In the genomic region with DNA sequence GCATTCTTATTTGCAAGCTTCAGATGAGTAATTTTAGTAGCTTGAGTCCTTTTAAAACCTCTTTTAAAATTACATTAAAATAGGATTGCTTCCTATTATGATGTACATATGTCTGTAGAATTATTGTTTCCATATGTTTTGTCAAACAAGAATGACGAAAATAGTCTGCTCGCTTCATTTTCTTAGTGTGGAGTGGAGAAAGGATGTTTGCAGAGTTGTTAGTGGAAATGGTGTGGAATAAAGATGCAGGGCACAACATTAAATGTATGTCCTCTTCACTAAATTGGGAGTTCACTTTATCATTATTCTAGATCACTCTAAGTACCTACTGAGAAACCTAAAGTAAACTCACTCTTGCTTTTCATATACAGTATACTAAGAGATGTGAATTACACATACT, we compare ENCODE assay signal across 15 cellular contexts. TPM values are rescaled to one million over a fixed set of nuclear protein-coding genes. Genes with fewer than 3 reads are reported as not detected.
A peak's percentile ranks its signal among the peaks of the same experiment; 100 is the strongest.
DNase-seq lines count a peak whose midpoint lies in the region; ATAC-seq, FAIRE-seq and TF ChIP-seq lines count a peak whose summit lies in the region.
"Had no signal": no experiment of that assay in that cellular context is flagged by ENCODE, and none has a peak within 500 bp of the region (broad histone marks: within the 10 kb centered on the region; RNA-seq: fewer than 3 reads in every experiment).

No MANE protein-coding gene starts in this region.

- peaks cover 5% of the 10 kb centered on the region for H3K36me3 Mint-ChIP-seq in activated CD8-positive, alpha-beta memory T cell treated with anti-CD3 and anti-CD28 coated beads, Interleukin-2, amount 10 ng/mL, durations not matched to agents 7 days and 5 days

- H4K20me1 ChIP-seq in endothelial cell of umbilical vein (replicated peaks; ENCODE audit: control insufficient read depth, extremely low read depth, insufficient read depth, low read length), result peaks cover 6% of the 10 kb centered on the region

- H3K4me2 ChIP-seq in endothelial cell of umbilical vein (ENCODE audit: insufficient read depth, low read length), result peak overlapping the region; percentile 99

- TF ChIP-seq POLR2A in endothelial cell of umbilical vein (IDR thresholded peaks at IDR 0.05; ENCODE audit: low read depth, low read length), result no peak

- H3K27me3 ChIP-seq in right cardiac atrium (ENCODE audit: control insufficient read depth, insufficient read depth) (no peaks in the 10 kb centered on the region), endothelial cell of umbilical vein (ENCODE audit: control insufficient read depth in 2 of 2, insufficient read depth in 2 of 2, low read length in 2 of 2) (no peaks in the 10 kb centered on the region), pancreas (no peaks in the 10 kb centered on the region), aorta (ENCODE audit: control insufficient read depth in 1 of 2, insufficient read depth in 2 of 2, low read length in 1 of 2) (no peaks in the 10 kb centered on the region)

- 65% methylated on average over 2 of the region's 2 CpGs for WGBS in right cardiac atrium
- WGBS in pancreas, 2 donors, result 96 to 99% methylated on average over 2 of the region's 2 CpGs
- 39 to 42% methylated on average over 2 of the region's 2 CpGs for WGBS in aorta, 2 donors

- H3K9me3 ChIP-seq in right cardiac atrium (ENCODE audit: control insufficient read depth, low read length) (no peaks in the 10 kb centered on the region), endothelial cell of umbilical vein (replicated peaks; ENCODE audit: control insufficient read depth, insufficient read depth, low read length) (no peaks in the 10 kb centered on the region), pancreas (no peaks in the 10 kb centered on the region), aorta (ENCODE audit: control insufficient read depth, low read length) (no peaks in the 10 kb centered on the region)

- no TSS peak for BruUV-seq in endothelial cell of umbilical vein (replicated peaks; lab: Mats Ljungman, UMichigan)

- H3K9me1 ChIP-seq in endothelial cell of umbilical vein (replicated peaks; ENCODE audit: control insufficient read depth, extremely low read depth, insufficient read depth, low read length), result no peaks in the 10 kb centered on the region

- H3K27ac Mint-ChIP-seq in activated CD8-positive, alpha-beta memory T cell treated with anti-CD3 and anti-CD28 coated beads, Interleukin-2, amount 10 ng/mL, durations not matched to agents 7 days and 5 days, result no peak overlapping the region

- no peak overlapping the region for H3K4me3 Mint-ChIP-seq in activated CD8-positive, alpha-beta memory T cell treated with anti-CD3 and anti-CD28 coated beads, Interleukin-2, amount 10 ng/mL, durations not matched to agents 7 days and 5 days

- H3K9me3 Mint-ChIP-seq in activated CD8-positive, alpha-beta memory T cell treated with anti-CD3 and anti-CD28 coated beads, Interleukin-2, amount 10 ng/mL, durations not matched to agents 7 days and 5 days (ENCODE audit: low read depth), result no peaks in the 10 kb centered on the region

- H2AFZ ChIP-seq in endothelial cell of umbilical vein (ENCODE audit: low read depth, low read length), result no peak overlapping the region

- peaks cover 3% of the 10 kb centered on the region for H3K4me1 ChIP-seq in right cardiac atrium (ENCODE audit: control insufficient read depth, insufficient read depth, low read length)
- peaks cover 47% of the 10 kb centered on the region for H3K4me1 ChIP-seq in endothelial cell of umbilical vein (ENCODE audit: control insufficient read depth, extremely low read depth, insufficient read depth, low read length)
- H3K4me1 ChIP-seq in pancreas, result peaks cover 0 to 3% (median 0%) of the 10 kb centered on the region in 3 donors
- H3K4me1 ChIP-seq in aorta (ENCODE audit: control insufficient read depth in 1 of 2, insufficient read depth in 2 of 2, low read length in 2 of 2), result no peaks in the 10 kb centered on the region

- H3K36me3 ChIP-seq in endothelial cell of umbilical vein (ENCODE audit: control insufficient read depth in 2 of 2, extremely low read depth in 1 of 2, insufficient read depth in 2 of 2, low read length in 2 of 2), result no peaks in the 10 kb centered on the region
- H3K36me3 ChIP-seq in pancreas, result no peaks in the 10 kb centered on the region
- no peaks in the 10 kb centered on the region for H3K36me3 ChIP-seq in aorta (ENCODE audit: control insufficient read depth in 1 of 2, insufficient read depth in 2 of 2, low read length in 1 of 2)

- TF ChIP-seq CTCF in endothelial cell of umbilical vein (IDR thresholded peaks at IDR 0.05; ENCODE audit: extremely low read depth in 1 of 2, insufficient read depth in 1 of 2, low read depth in 1 of 2, low read length in 2 of 2) (no peak), pancreas (IDR thresholded peaks at IDR 0.05) (no peak), RWPE1 (conservative IDR thresholded peaks at IDR 0.05; ENCODE audit: low read depth) (no peak)

- POLR2A ChIA-PET in endothelial cell of umbilical vein (lab: Charles Lee), result interaction anchor here (1.2 to 2.4 kb wide), 2 partner anchors 164 to 165 kb away, joined by 6 to 19 read pairs; no protein-coding TSS in a partner anchor
- POLR2A ChIA-PET in RWPE1 (lab: Yijun Ruan, JAX; ENCODE audit: low non-redundant PET), result no interaction called here

- H3K27me3 Mint-ChIP-seq in activated CD8-positive, alpha-beta memory T cell treated with anti-CD3 and anti-CD28 coated beads, Interleukin-2, amount 10 ng/mL, durations not matched to agents 7 days and 5 days, result peaks cover 12% of the 10 kb centered on the region

- intact Hi-C loops in right cardiac atrium (cut with DNase I) (loop anchor here in 3 of 4 donors (10.0 kb wide), 3 partner anchors 48 to 168 kb away; no protein-coding TSS in a partner anchor), cardiac septum (cut with DNase I) (loop anchor here (2.0 kb wide), 1 partner anchor 164 kb away; no protein-coding TSS in a partner anchor), endothelial cell of umbilical vein (cut with micrococcal nuclease) (loop anchor here (2.0 kb wide), 2 partner anchors 42 to 130 kb away; no protein-coding TSS in a partner anchor), pancreas (cut with DNase I) (no loop called here), aorta (cut with DNase I) (loop anchor here (5.0 to 10.0 kb wide), 2 partner anchors 50 to 168 kb away; no protein-coding TSS in a partner anchor)

- H3K27ac ChIP-seq in right cardiac atrium (ENCODE audit: low read length) (no peak overlapping the region), endothelial cell of umbilical vein (ENCODE audit: insufficient read depth, low read depth, low read length) (peak overlapping the region; percentile 99), pancreas (peak overlapping the region in 2 of 4 donors; percentile 16 to 89), aorta (ENCODE audit: low read depth in 1 of 2, low read length in 2 of 2) (peak overlapping the region in 1 of 2 donors; percentile 94), RWPE1 (no peak overlapping the region)

- ATAC-seq in right cardiac atrium (no peak), pancreas (no peak), aorta (ENCODE audit: low FRiP score) (no peak), HG03565 (IDR thresholded peaks at IDR 0.05; ENCODE audit: unreplicated experiment) (no peak)
- no peak for ATAC-seq in activated CD8-positive, alpha-beta memory T cell treated with anti-CD3 and anti-CD28 coated beads, Interleukin-2, amount 10 ng/mL, durations not matched to agents 7 days and 5 days

- H3K4me3 ChIP-seq in right cardiac atrium (ENCODE audit: low read length) (peak overlapping the region; percentile 20), endothelial cell of umbilical vein (replicated peaks in 1 of 3; ENCODE audit: insufficient read depth in 1 of 3, low read depth in 1 of 3, low read length in 3 of 3) (peak overlapping the region in 1 of 3 experiments; percentile 91), pancreas (peak overlapping the region in 1 of 4 donors; percentile 66), aorta (ENCODE audit: low read length in 2 of 2) (peak overlapping the region; percentile 68 to 94)

- dilution Hi-C loops in endothelial cell of umbilical vein (cut with MboI; ENCODE audit: extremely low pct_ligation_motif_present, low sequenced_read_pairs), result no loop called here

- CTCF ChIA-PET in endothelial cell of umbilical vein (lab: Charles Lee) (interaction anchor here (1.0 to 1.3 kb wide), 3 partner anchors 125 to 192 kb away, joined by 3 to 4 read pairs (median 3); no protein-coding TSS in a partner anchor), RWPE1 (lab: Yijun Ruan, JAX) (no interaction called here)
- CTCF ChIA-PET in activated CD8-positive, alpha-beta memory T cell treated with anti-CD3 and anti-CD28 coated beads, Interleukin-2, amount 10 ng/mL, durations not matched to agents 7 days and 5 days (lab: Charles Lee), result interaction anchor here (0.6 to 1.3 kb wide), 2 partner anchors 9 to 44 kb away, joined by 3 read pairs; no protein-coding TSS in a partner anchor

- peaks cover 34% of the 10 kb centered on the region for H3K4me1 Mint-ChIP-seq in activated CD8-positive, alpha-beta memory T cell treated with anti-CD3 and anti-CD28 coated beads, Interleukin-2, amount 10 ng/mL, durations not matched to agents 7 days and 5 days

- DNase-seq in right cardiac atrium (no peak), cardiac septum (ENCODE audit: low spot score) (no peak), endothelial cell of umbilical vein (ENCODE audit: low read depth, low spot score) (no peak), pancreas (no peak), aorta (no peak), RWPE1 (ENCODE audit: low spot score) (no peak)
- no peak for DNase-seq in activated CD8-positive, alpha-beta memory T cell treated with anti-CD3 and anti-CD28 coated beads, Interleukin-2, amount 10 ng/mL, durations not matched to agents 7 days and 5 days
- DNase-seq: activated CD4-positive, alpha-beta T cell treated with anti-CD3 and anti-CD28 coated beads for 1 hour; AML-193; EL; mesendoderm; NCI-H510A treated with DMSO at 0.1 percent for 48 hours; SHP77 treated with DMSO at 0.1 percent for 48 hours; stimulated activated CD4-positive, alpha-beta T cell treated with anti-CD3 and anti-CD28 coated beads, Interleukin-2, amount 100 ng/mL, for 24 hours had no signal

- FAIRE-seq in endothelial cell of umbilical vein (lab: Jason Lieb, UNC) (no peak), pancreas (lab: Jason Lieb, UNC) (peak; percentile 9)

- H3K9ac ChIP-seq in endothelial cell of umbilical vein (replicated peaks; ENCODE audit: extremely low read depth, insufficient read depth, low read length), result peak overlapping the region; percentile 97

- peaks cover 38% of the 10 kb centered on the region for H3K79me2 ChIP-seq in endothelial cell of umbilical vein (ENCODE audit: control insufficient read depth, insufficient read depth, low read length)

RNA-seq across cellular contexts. Expression of a gene that starts 59.5 kb away (rescaled TPM):
- total RNA-seq in right cardiac atrium (10 to 100 TPM; 21.1 to 33.8 (median 27.7) TPM), cardiac septum (22.0 TPM), endothelial cell of umbilical vein (60.6 and 61.9 TPM in 2 replicates), pancreas (10 to 100 TPM; 14.4 to 29.9 (median 15.9) TPM), aorta (10 to 100 TPM; 21.3 to 31.0 TPM)
- polyA plus RNA-seq in right cardiac atrium (18.9 TPM), endothelial cell of umbilical vein (8.2 and 9.7 TPM in 2 replicates), pancreas (10 to 100 TPM; 15.0 to 19.7 TPM), aorta (10 to 100 TPM; 35.6 to 36.3 TPM)
- 21.4 and 22.3 TPM in 2 replicates for polyA plus RNA-seq in endothelial cell of umbilical vein (2011; cell fraction: cytosol; rRNA removed)
- 15.9 and 18.1 TPM in 2 replicates for polyA plus RNA-seq in endothelial cell of umbilical vein (2011; cell fraction: nucleus; rRNA removed)
- 31.3 and 64.7 TPM in 2 replicates for polyA plus RNA-seq in endothelial cell of umbilical vein (2012)
- polyA minus RNA-seq in endothelial cell of umbilical vein, result 6.0 and 8.6 TPM in 2 replicates
- polyA minus RNA-seq in endothelial cell of umbilical vein (2011; cell fraction: cytosol; rRNA and poly(A)+ RNA removed), result 27.2 TPM
- polyA minus RNA-seq in endothelial cell of umbilical vein (2011; cell fraction: nucleus; rRNA and poly(A)+ RNA removed), result 28.2 and 35.4 TPM in 2 replicates
- total RNA-seq in activated CD8-positive, alpha-beta memory T cell treated with anti-CD3 and anti-CD28 coated beads, Interleukin-2, amount 10 ng/mL, durations not matched to agents 7 days and 5 days, result 10 to 100 TPM; 57.2 to 57.5 TPM

Comparison
In these comparisons a context has a peak if more than half of its experiments do, and no peak if none do; other contexts are left out.
1. intact Hi-C loops: an anchor here in right cardiac atrium (10.0 kb wide), cardiac septum (2.0 kb wide), endothelial cell of umbilical vein (2.0 kb wide) and aorta (5.0 to 10.0 kb wide); none called in pancreas.